Comparison of ENCODE assay signal across 1 cellular context in the genomic region with DNA sequence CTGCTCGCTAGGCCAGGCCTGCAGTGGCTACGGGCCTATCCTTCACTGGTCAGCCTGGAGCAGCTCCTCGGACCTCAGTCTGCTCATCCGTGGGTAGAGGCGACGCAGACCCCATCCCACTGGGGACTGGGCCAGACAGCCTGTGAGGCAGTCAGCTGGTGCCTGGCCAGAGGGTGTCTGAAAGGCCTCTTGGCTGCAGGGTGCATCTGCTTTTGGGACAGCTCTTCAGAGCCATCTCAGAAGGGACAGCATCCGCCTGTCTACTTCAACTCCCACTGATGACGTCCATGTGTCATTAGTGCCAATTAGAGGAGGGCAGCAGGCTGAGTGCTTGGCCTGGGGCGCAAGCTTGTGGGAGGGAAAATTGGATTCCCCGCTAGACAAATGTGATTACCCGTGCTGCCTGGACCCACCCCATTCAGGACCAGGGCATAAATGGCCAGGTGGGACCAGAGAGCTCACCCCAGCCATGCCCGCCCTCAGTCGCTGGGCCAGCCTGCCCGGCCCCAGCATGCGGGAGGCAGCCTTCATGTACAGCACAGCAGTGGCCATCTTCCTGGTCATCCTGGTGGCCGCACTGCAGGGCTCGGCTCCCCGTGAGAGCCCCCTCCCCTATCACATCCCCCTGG.
TF ChIP-seq lines count a peak whose summit lies in the region.

TSS of gene DBH (plus strand) at position 461 of the 629 bp plus-strand sequence. CDS start at position 470, 9 bp downstream.

TF ChIP-seq in WTC11, 78 proteins besides CTCF, POLR2A, EP300 and RAD21 (continued from another document):
- TF ChIP-seq, protein P1, sequence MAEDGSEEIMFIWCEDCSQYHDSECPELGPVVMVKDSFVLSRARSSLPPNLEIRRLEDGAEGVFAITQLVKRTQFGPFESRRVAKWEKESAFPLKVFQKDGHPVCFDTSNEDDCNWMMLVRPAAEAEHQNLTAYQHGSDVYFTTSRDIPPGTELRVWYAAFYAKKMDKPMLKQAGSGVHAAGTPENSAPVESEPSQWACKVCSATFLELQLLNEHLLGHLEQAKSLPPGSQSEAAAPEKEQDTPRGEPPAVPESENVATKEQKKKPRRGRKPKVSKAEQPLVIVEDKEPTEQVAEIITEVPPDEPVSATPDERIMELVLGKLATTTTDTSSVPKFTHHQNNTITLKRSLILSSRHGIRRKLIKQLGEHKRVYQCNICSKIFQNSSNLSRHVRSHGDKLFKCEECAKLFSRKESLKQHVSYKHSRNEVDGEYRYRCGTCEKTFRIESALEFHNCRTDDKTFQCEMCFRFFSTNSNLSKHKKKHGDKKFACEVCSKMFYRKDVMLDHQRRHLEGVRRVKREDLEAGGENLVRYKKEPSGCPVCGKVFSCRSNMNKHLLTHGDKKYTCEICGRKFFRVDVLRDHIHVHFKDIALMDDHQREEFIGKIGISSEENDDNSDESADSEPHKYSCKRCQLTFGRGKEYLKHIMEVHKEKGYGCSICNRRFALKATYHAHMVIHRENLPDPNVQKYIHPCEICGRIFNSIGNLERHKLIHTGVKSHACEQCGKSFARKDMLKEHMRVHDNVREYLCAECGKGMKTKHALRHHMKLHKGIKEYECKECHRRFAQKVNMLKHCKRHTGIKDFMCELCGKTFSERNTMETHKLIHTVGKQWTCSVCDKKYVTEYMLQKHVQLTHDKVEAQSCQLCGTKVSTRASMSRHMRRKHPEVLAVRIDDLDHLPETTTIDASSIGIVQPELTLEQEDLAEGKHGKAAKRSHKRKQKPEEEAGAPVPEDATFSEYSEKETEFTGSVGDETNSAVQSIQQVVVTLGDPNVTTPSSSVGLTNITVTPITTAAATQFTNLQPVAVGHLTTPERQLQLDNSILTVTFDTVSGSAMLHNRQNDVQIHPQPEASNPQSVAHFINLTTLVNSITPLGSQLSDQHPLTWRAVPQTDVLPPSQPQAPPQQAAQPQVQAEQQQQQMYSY (CRISPR knock-in tag; IDR thresholded peaks at IDR 0.05), result no peak
- no peak for TF ChIP-seq CREM (CRISPR knock-in tag; IDR thresholded peaks at IDR 0.05)
- TF ChIP-seq FOXK1 (CRISPR knock-in tag; IDR thresholded peaks at IDR 0.05), result no peak
- TF ChIP-seq, protein P2, sequence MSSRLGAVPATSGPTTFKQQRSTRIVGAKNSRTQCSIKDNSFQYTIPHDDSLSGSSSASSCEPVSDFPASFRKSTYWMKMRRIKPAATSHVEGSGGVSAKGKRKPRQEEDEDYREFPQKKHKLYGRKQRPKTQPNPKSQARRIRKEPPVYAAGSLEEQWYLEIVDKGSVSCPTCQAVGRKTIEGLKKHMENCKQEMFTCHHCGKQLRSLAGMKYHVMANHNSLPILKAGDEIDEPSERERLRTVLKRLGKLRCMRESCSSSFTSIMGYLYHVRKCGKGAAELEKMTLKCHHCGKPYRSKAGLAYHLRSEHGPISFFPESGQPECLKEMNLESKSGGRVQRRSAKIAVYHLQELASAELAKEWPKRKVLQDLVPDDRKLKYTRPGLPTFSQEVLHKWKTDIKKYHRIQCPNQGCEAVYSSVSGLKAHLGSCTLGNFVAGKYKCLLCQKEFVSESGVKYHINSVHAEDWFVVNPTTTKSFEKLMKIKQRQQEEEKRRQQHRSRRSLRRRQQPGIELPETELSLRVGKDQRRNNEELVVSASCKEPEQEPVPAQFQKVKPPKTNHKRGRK (CRISPR knock-in tag; IDR thresholded peaks at IDR 0.05; ENCODE audit: borderline replicate concordance), result no peak
- no peak for TF ChIP-seq FOXP1 (CRISPR knock-in tag; IDR thresholded peaks at IDR 0.05; ENCODE audit: borderline replicate concordance)
